ENCODE assay signal across 28 cellular contexts in genomic region chr10:128007017-128007416, GRCh38.
"Had no signal": no experiment of that assay in that cellular context is flagged by ENCODE, and none has a peak within 500 bp of the region (broad histone marks: within the 10 kb centered on the region; RNA-seq: fewer than 3 reads in every experiment).

No MANE protein-coding gene starts in this region.

- H3K4me3 ChIP-seq: pancreas, prostate gland, skin epidermis, stomach, testis, thyroid gland, transverse colon, uterus had no signal

- DNase-seq: hippocampal formation; kidney glomerular epithelial cell; left cardiac atrium; naive thymus-derived CD8-positive, alpha-beta T cell; nucleus accumbens; pancreas; posterior cingulate gyrus; retina; right cardiac atrium; stimulated activated CD4-positive, alpha-beta T cell treated with anti-CD3 and anti-CD28 coated beads, Interleukin-12 subunit alpha, Interleukin-12 subunit beta, amount 100 ng/mL, for 4 hours; stimulated activated CD4-positive, alpha-beta T cell treated with anti-CD3 and anti-CD28 coated beads, Interleukin-15, amount 100 ng/mL, for 24 hours; stimulated activated CD4-positive, alpha-beta T cell treated with anti-CD3 and anti-CD28 coated beads, Interleukin-2, amount 100 ng/mL, for 24 hours; stimulated activated CD4-positive, alpha-beta T cell treated with anti-CD3 and anti-CD28 coated beads, Interleukin-4, amount 100 ng/mL, for 1 hour; stimulated activated naive B cell treated with anti-CD40 and anti-IgM and Interleukin-4, amounts not matched to agents 10 μg/mL and 1 μg/mL and 100 μg/mL, for 72 hours; stimulated activated naive CD8-positive, alpha-beta T cell treated with anti-CD3 and anti-CD28 coated beads, Interleukin-15, Interleukin-2, amounts not matched to agents 100 U/mL and 50 U/mL, for 24 hours; stomach; testis; thyroid gland; transverse colon; uterus had no signal

- H3K36me3 ChIP-seq: pancreas, prostate gland, stomach, thyroid gland, transverse colon, uterus had no signal

- FAIRE-seq: keratinocyte, pancreas had no signal

- H3K27me3 ChIP-seq: testis, thyroid gland, transverse colon, uterus had no signal

- H3K36me3 Mint-ChIP-seq: memory B cell; naive thymus-derived CD8-positive, alpha-beta T cell; stimulated activated naive B cell treated with anti-CD40 and anti-IgM and Interleukin-4, amounts not matched to agents 10 μg/mL and 1 μg/mL and 100 μg/mL, for 72 hours had no signal

- H3K9me3 ChIP-seq: pancreas, prostate gland, stomach, testis, thyroid gland, transverse colon, uterus had no signal

- H3K9me3 Mint-ChIP-seq: memory B cell; naive thymus-derived CD8-positive, alpha-beta T cell; nephron; stimulated activated naive B cell treated with anti-CD40 and anti-IgM and Interleukin-4, amounts not matched to agents 10 μg/mL and 1 μg/mL and 100 μg/mL, for 72 hours had no signal

- ATAC-seq: left cardiac atrium; left lobe of liver; naive thymus-derived CD8-positive, alpha-beta T cell; pancreas; right cardiac atrium; sciatic nerve; stimulated activated naive B cell treated with anti-CD40 and anti-IgM and Interleukin-4, amounts not matched to agents 10 μg/mL and 1 μg/mL and 100 μg/mL, for 72 hours; stimulated activated naive CD8-positive, alpha-beta T cell treated with anti-CD3 and anti-CD28 coated beads, Interleukin-15, Interleukin-2, amounts not matched to agents 100 U/mL and 50 U/mL, for 24 hours had no signal

- H3K27ac ChIP-seq: pancreas, prostate gland, skin epidermis, testis, thyroid gland, uterus had no signal

- H3K4me1 Mint-ChIP-seq: nephron had no signal

- H3K4me3 Mint-ChIP-seq: memory B cell; naive thymus-derived CD8-positive, alpha-beta T cell; nephron; neural crest cell; stimulated activated naive B cell treated with anti-CD40 and anti-IgM and Interleukin-4, amounts not matched to agents 10 μg/mL and 1 μg/mL and 100 μg/mL, for 72 hours had no signal

- H3K4me1 ChIP-seq: prostate gland, uterus had no signal

- H3K27ac Mint-ChIP-seq: memory B cell; naive thymus-derived CD8-positive, alpha-beta T cell; nephron; stimulated activated naive B cell treated with anti-CD40 and anti-IgM and Interleukin-4, amounts not matched to agents 10 μg/mL and 1 μg/mL and 100 μg/mL, for 72 hours had no signal
